Comparison of ENCODE assay signal across 24 cellular contexts in the genomic region with DNA sequence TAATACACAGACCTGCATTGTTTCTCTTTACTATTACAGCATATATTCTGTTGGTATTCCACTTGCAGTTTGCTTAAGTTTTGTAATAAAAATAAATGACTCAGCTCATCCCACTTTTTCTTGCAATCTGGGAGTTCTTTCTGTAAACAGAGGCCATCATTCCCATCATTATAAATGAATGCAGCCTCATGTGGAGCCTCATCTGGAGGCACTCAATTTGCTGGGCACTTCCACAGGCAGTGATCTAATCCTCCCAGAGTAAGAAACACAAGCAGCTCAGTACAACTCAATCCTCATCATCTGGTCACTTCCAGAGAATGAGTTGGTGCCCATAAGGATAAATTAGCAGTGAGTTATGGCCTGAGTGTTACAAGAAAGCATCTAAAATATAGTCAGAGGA.
DNase-seq lines count a peak whose midpoint lies in the region; ATAC-seq and TF ChIP-seq lines count a peak whose summit lies in the region.
"Had no signal": no experiment of that assay in that cellular context is flagged by ENCODE, and none has a peak within 500 bp of the region (broad histone marks: within the 10 kb centered on the region; RNA-seq: fewer than 3 reads in every experiment).

No MANE protein-coding gene starts in this region.

- H3K4me3 ChIP-seq in MG63 (no peak overlapping the region), epithelial cell of esophagus (ENCODE audit: low read length) (no peak overlapping the region), skeletal muscle cell (ENCODE audit: low read depth, low read length) (no peak overlapping the region), PC-9 (no peak overlapping the region)
- H3K4me3 ChIP-seq: ascending aorta, dorsolateral prefrontal cortex, prostate gland had no signal

- H3K4me1 ChIP-seq in PC-9 (replicated peaks; ENCODE audit: insufficient read depth): no peaks in the 10 kb centered on the region
- H3K4me1 ChIP-seq: ascending aorta, prostate gland had no signal

- DNase-seq in GM04503 (ENCODE audit: low read depth) (peak; percentile 11), MG63 (peak; percentile 34), epithelial cell of esophagus (ENCODE audit: low read depth) (peak; percentile 1), skeletal muscle cell (ENCODE audit: low read depth) (peak; percentile 24), PC-9 (no peak)
- DNase-seq in stimulated activated naive CD4-positive, alpha-beta T cell treated with Interleukin-2 at 50 U/mL for 16 hours (lab: John Stamatoyannopoulos, UW): no peak
- DNase-seq: activated CD4-positive, alpha-beta T cell treated with anti-CD3 and anti-CD28 coated beads, Interleukin-2, amount 50 U/mL, for 1 hour; CD4-positive, alpha-beta memory T cell; DMS153; dorsolateral prefrontal cortex; foreskin melanocyte; GF-D8; HCEC 1CT; NCI-H2029 treated with DMSO at 0.1 percent for 48 hours; NCI-H226; OCI-M1; stimulated activated CD8-positive, alpha-beta memory T cell treated with anti-CD3 and anti-CD28 coated beads, Interleukin-4, amount 100 ng/mL, for 48 hours; trophoblast cell had no signal

- intact Hi-C loops in PC-9 (cut with micrococcal nuclease; ENCODE audit: unreplicated experiment): no loop called here

- H3K9me2 ChIP-seq in PC-9 (ENCODE audit: insufficient read depth): peaks cover 5% of the 10 kb centered on the region; the same call in 1 of the 2 replicates

- POLR2A ChIA-PET in PC-9 (lab: Charles Lee; ENCODE audit: unreplicated experiment): interaction anchor here (0.7 kb wide), 1 partner anchor 731 kb away, joined by 3 read pairs; no protein-coding TSS in a partner anchor

- no peaks in the 10 kb centered on the region for H3K79me2 ChIP-seq in PC-9 (ENCODE audit: low read depth)

- no peak overlapping the region for H2AFZ ChIP-seq in PC-9

- TF ChIP-seq CTCF in epithelial cell of esophagus (IDR thresholded peaks at IDR 0.05; ENCODE audit: insufficient read depth, low read depth, low read length, missing control alignments) (no peak), PC-9 (conservative IDR thresholded peaks at IDR 0.05) (no peak)

- H3K27me3 ChIP-seq in MG63 (no peaks in the 10 kb centered on the region), PC-9 (ENCODE audit: insufficient read depth, low read depth) (no peaks in the 10 kb centered on the region)
- H3K27me3 ChIP-seq: ascending aorta, dorsolateral prefrontal cortex had no signal

- ATAC-seq in HG03521 (IDR thresholded peaks at IDR 0.05; ENCODE audit: unreplicated experiment): no peak
- ATAC-seq: activated naive CD4-positive, alpha-beta T cell treated with anti-CD3 and anti-CD28 coated beads, Interleukin-2, amount 50 U/mL, for 72 hours; Right ventricle myocardium inferior had no signal

- no peaks in the 10 kb centered on the region for H3K36me3 ChIP-seq in MG63
- H3K36me3 ChIP-seq in PC-9 (ENCODE audit: low read depth): no peaks in the 10 kb centered on the region
- H3K36me3 ChIP-seq: ascending aorta, prostate gland had no signal

- no peaks in the 10 kb centered on the region for H3K9me3 ChIP-seq in MG63
- no peaks in the 10 kb centered on the region for H3K9me3 ChIP-seq in PC-9 (ENCODE audit: insufficient read depth, low read depth)
- H3K9me3 ChIP-seq: ascending aorta, prostate gland had no signal

- no peaks in the 10 kb centered on the region for H3F3A ChIP-seq in PC-9 (ENCODE audit: insufficient read depth, low read depth)

- H4K20me1 ChIP-seq in PC-9 (ENCODE audit: insufficient read depth): no peaks in the 10 kb centered on the region

- no peak overlapping the region for H3K27ac ChIP-seq in PC-9
- H3K27ac ChIP-seq: ascending aorta, dorsolateral prefrontal cortex, prostate gland, VCaP had no signal

- CTCF ChIA-PET in PC-9 (lab: Charles Lee): no interaction called here

- H3K4me2 ChIP-seq in PC-9: no peak overlapping the region

- no TSS peak for BruUV-seq in PC-9 (replicated peaks; lab: Mats Ljungman, UMichigan)

Comparison
In these comparisons a context has a peak if more than half of its experiments do, and no peak if none do; other contexts are left out.
1. DNase-seq: peak in GM04503 (single experiment), MG63 (single experiment), epithelial cell of esophagus (single experiment) and skeletal muscle cell (single experiment); none in PC-9 (0 of 2) and stimulated activated naive CD4-positive, alpha-beta T cell treated with Interleukin-2 at 50 U/mL for 16 hours (single experiment).